In genomic region chr2:97589598-97590510, GRCh38 we compare ENCODE assay signal across 8 cellular contexts. TPM values are rescaled to one million over a fixed set of nuclear protein-coding genes. Genes with fewer than 3 reads are reported as not detected.
DNase-seq lines count a peak whose midpoint lies in the region; ATAC-seq and TF ChIP-seq lines count a peak whose summit lies in the region.
"Not testable (repeated sequence)": the region's sequence is repeated elsewhere in the genome, so short reads cannot be mapped to it uniquely, and the experiment has no call there.

TSS of gene ANKRD36B (minus strand) at chr2:97589877. CDS start at chr2:97589685, 192 bp downstream.

- peak within 1 kb of the TSS in 3 of 4 donors; percentile 48 to 81 (median 54) for H3K4me3 ChIP-seq in adrenal gland

- TF ChIP-seq CTCF in GM20000 (IDR thresholded peaks at IDR 0.05; ENCODE audit: extremely low read depth, missing control alignments); adrenal gland (IDR thresholded peaks at IDR 0.05): not testable (repeated sequence)

- H3K27me3 ChIP-seq in adrenal gland: not testable (repeated sequence)

- H3K4me1 Mint-ChIP-seq in T-helper 17 cell; natural killer cell treated with Interleukin-12 subunit alpha and Interleukin-12 subunit beta and Interleukin-15 and Interleukin-18, amount 100 ng/mL, for 72 hours (ENCODE audit: low read depth in 2 of 2): not testable (repeated sequence)

- H3K36me3 Mint-ChIP-seq in T-helper 17 cell (ENCODE audit: low read depth); natural killer cell treated with Interleukin-12 subunit alpha and Interleukin-12 subunit beta and Interleukin-15 and Interleukin-18, amount 100 ng/mL, for 72 hours: not testable (repeated sequence)

- not testable (repeated sequence) for H3K9me3 Mint-ChIP-seq in natural killer cell treated with Interleukin-12 subunit alpha and Interleukin-12 subunit beta and Interleukin-15 and Interleukin-18, amount 100 ng/mL, for 72 hours

- 0% methylated on average over 1 to 47 of the region's 90 CpGs for WGBS in adrenal gland, 4 donors

- ATAC-seq in HG03442 (IDR thresholded peaks at IDR 0.05; ENCODE audit: unreplicated experiment) (peak; percentile 64), T-helper 17 cell (peak; percentile 78)
- peak; percentile 82 to 85 for ATAC-seq in natural killer cell treated with Interleukin-12 subunit alpha and Interleukin-12 subunit beta and Interleukin-15 and Interleukin-18, amount 100 ng/mL, for 72 hours

- H3K36me3 ChIP-seq in adrenal gland (replicated peaks in 1 of 2): not testable (repeated sequence)

- intact Hi-C loops in adrenal gland (cut with DNase I): loop anchor here (10.0 kb wide), 3 partner anchors 55 to 115 kb away; partner anchors contain the start of gene COX5B (in 1 of the 2)

- peak; percentile 78 for DNase-seq in CD1c-positive myeloid dendritic cell (ENCODE audit: extremely low spot score)
- DNase-seq in GM20000 (ENCODE audit: low spot score): peak; percentile 45
- DNase-seq in T-helper 17 cell: peak; percentile 26 to 56 (median 44)
- DNase-seq in adrenal gland: peak; percentile 42 to 82 (median 74)
- DNase-seq in globus pallidus (ENCODE audit: low spot score): peak; percentile 20
- peak; percentile 66 for DNase-seq in natural killer cell treated with Interleukin-12 subunit alpha and Interleukin-12 subunit beta and Interleukin-15 and Interleukin-18, amount 100 ng/mL, for 72 hours (ENCODE audit: low spot score)
- DNase-seq in stimulated activated CD8-positive, alpha-beta memory T cell treated with anti-CD3 and anti-CD28 coated beads, Interleukin-2, amount 100 ng/mL, for 48 hours (ENCODE audit: low read depth in 2 of 2): peak; percentile 23 to 50

- H3K9me3 ChIP-seq in T-helper 17 cell (ENCODE audit: control insufficient read depth, low read length, poor library complexity, severe bottlenecking); adrenal gland (replicated peaks in 1 of 3): not testable (repeated sequence)

- H3K27ac Mint-ChIP-seq in T-helper 17 cell: peak within 1 kb of the TSS; percentile 95
- H3K27ac Mint-ChIP-seq in natural killer cell treated with Interleukin-12 subunit alpha and Interleukin-12 subunit beta and Interleukin-15 and Interleukin-18, amount 100 ng/mL, for 72 hours: peak within 1 kb of the TSS; percentile 95 to 97

- not testable (repeated sequence) for H3K4me1 ChIP-seq in adrenal gland (replicated peaks in 1 of 2)

- peak in 1 of 2 donors; percentile 75 for TF ChIP-seq POLR2A in adrenal gland (IDR thresholded peaks at IDR 0.05)

- H3K4me3 Mint-ChIP-seq in T-helper 17 cell: peak within 1 kb of the TSS; percentile 98
- H3K4me3 Mint-ChIP-seq in natural killer cell treated with Interleukin-12 subunit alpha and Interleukin-12 subunit beta and Interleukin-15 and Interleukin-18, amount 100 ng/mL, for 72 hours: peak within 1 kb of the TSS; percentile 98

- peak within 1 kb of the TSS; percentile 72 to 95 (median 91) for H3K27ac ChIP-seq in adrenal gland

- H3K27me3 Mint-ChIP-seq in T-helper 17 cell: not testable (repeated sequence)
- H3K27me3 Mint-ChIP-seq in natural killer cell treated with Interleukin-12 subunit alpha and Interleukin-12 subunit beta and Interleukin-15 and Interleukin-18, amount 100 ng/mL, for 72 hours: peaks cover 0 to 12% of the 10 kb centered on the region in 2 donors

RNA-seq across cellular contexts. Expression of gene ANKRD36B, which starts in this region (rescaled TPM):
- 10 to 100 TPM; 66.6 to 74.4 TPM for total RNA-seq in T-helper 17 cell
- 100 to 1,000 TPM in 1 of 8 donors, 10 to 100 TPM in 3, 1 to 10 TPM in 4; 6.5 to 122 (median 9.5) TPM for total RNA-seq in adrenal gland
- polyA plus RNA-seq in adrenal gland: 10 to 100 TPM in 2 of 3 donors, 1 to 10 TPM in 1; 3.2 to 63.5 (median 13.0) TPM
- total RNA-seq in natural killer cell treated with Interleukin-12 subunit alpha and Interleukin-12 subunit beta and Interleukin-15 and Interleukin-18, amount 100 ng/mL, for 72 hours: 10 to 100 TPM; 27.7 to 77.7 TPM

Comparison
In these comparisons a context has a peak if more than half of its experiments do, and no peak if none do; other contexts are left out.
1. Peak in every context shown above with its lines: DNase-seq, ATAC-seq, H3K4me3 ChIP-seq and H3K27ac ChIP-seq.
2. DNase-seq: peak in every context shown above with its lines; median percentile 78 in CD1c-positive myeloid dendritic cell; 74 in adrenal gland; 66 in natural killer cell treated with Interleukin-12 subunit alpha and Interleukin-12 subunit beta and Interleukin-15 and Interleukin-18, amount 100 ng/mL, for 72 hours; 45 in GM20000; 44 in T-helper 17 cell; 36 in stimulated activated CD8-positive, alpha-beta memory T cell treated with anti-CD3 and anti-CD28 coated beads, Interleukin-2, amount 100 ng/mL, for 48 hours; 20 in globus pallidus.